11 cellular contexts compared by ENCODE assay signal in the genomic region with DNA sequence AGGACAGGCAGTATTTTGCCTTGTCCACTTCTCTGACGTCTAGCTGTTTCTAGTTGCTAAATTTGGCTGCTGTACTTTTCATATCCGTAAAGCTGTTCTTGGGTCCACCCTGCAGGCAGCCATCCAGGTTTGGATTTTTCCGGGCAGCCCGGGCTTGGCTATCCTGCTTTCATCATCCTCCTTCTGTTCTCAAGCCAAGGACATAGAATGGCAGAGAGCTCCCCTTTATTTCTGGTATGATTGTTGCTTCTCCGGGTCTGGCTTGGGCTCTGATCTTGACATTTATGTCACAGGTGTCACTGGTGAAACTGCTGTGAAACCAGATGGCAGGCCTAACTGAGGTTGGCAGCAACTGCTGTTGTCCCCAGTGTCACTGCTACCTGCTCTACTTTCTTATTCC. TPM values are rescaled to one million over a fixed set of nuclear protein-coding genes. Genes with fewer than 3 reads are reported as not detected.
DNase-seq lines count a peak whose midpoint lies in the region; ATAC-seq and TF ChIP-seq lines count a peak whose summit lies in the region.
"Had no signal": no experiment of that assay in that cellular context is flagged by ENCODE, and none has a peak within 500 bp of the region (broad histone marks: within the 10 kb centered on the region; RNA-seq: fewer than 3 reads in every experiment).

No MANE protein-coding gene starts in this region.

- H3K27me3 ChIP-seq in adipocyte (replicated peaks; ENCODE audit: control insufficient read depth, insufficient read depth, low read length) (no peaks in the 10 kb centered on the region), psoas muscle (ENCODE audit: insufficient read depth in 3 of 3, low read length in 2 of 3) (no peaks in the 10 kb centered on the region)

- no peaks in the 10 kb centered on the region for H3K36me3 ChIP-seq in adipocyte (ENCODE audit: control insufficient read depth, insufficient read depth, low read length, severe bottlenecking)
- H3K36me3 ChIP-seq in psoas muscle (ENCODE audit: insufficient read depth in 1 of 2, low read depth in 1 of 2): no peaks in the 10 kb centered on the region

- intact Hi-C loops in psoas muscle (cut with DNase I): no loop called here

- H3K27ac Mint-ChIP-seq in T-cell: no peak overlapping the region
- H3K27ac Mint-ChIP-seq: activated naive CD8-positive, alpha-beta T cell; effector memory CD8-positive, alpha-beta T cell had no signal

- no peaks in the 10 kb centered on the region for H3K36me3 Mint-ChIP-seq in T-cell
- H3K36me3 Mint-ChIP-seq: activated naive CD8-positive, alpha-beta T cell had no signal

- no peak overlapping the region for H3K4me3 Mint-ChIP-seq in T-cell
- H3K4me3 Mint-ChIP-seq: activated naive CD8-positive, alpha-beta T cell; effector memory CD8-positive, alpha-beta T cell had no signal

- no peak for TF ChIP-seq CTCF in psoas muscle (IDR thresholded peaks at IDR 0.05)

- H3K27ac ChIP-seq in psoas muscle: peak overlapping the region; percentile 26
- H3K27ac ChIP-seq: HL-60 had no signal

- H3K9me3 ChIP-seq in adipocyte (ENCODE audit: control insufficient read depth, low read length) (no peaks in the 10 kb centered on the region), psoas muscle (no peaks in the 10 kb centered on the region)

- H3K4me3 ChIP-seq in adipocyte (ENCODE audit: low read length) (peak overlapping the region; percentile 51), psoas muscle (peak overlapping the region; percentile 6)

- H3K4me1 ChIP-seq in adipocyte (ENCODE audit: control insufficient read depth, insufficient read depth, low read length): peaks cover 39% of the 10 kb centered on the region
- H3K4me1 ChIP-seq in psoas muscle: peaks cover 4% of the 10 kb centered on the region

- H3K9me3 Mint-ChIP-seq in T-cell: peaks cover 0 to 3% (median 0%) of the 10 kb centered on the region in 3 donors

- CTCF ChIA-PET in T-cell (lab: Charles Lee): interaction anchor here in 1 of 2 donors (1.0 kb wide), 1 partner anchor 9 kb away, joined by 3 read pairs; no protein-coding TSS in a partner anchor

- DNase-seq in EH (ENCODE audit: low read depth) (peak; percentile 0), adipocyte (ENCODE audit: low read depth) (no peak), fibroblast of the conjunctiva (ENCODE audit: low read depth) (peak; percentile 71), psoas muscle (peak; percentile 73 to 78), NCI-H1092 (lab: John Stamatoyannopoulos, UW) (no peak), T-cell (no peak)
- DNase-seq: effector memory CD8-positive, alpha-beta T cell had no signal

- H3K9ac ChIP-seq in adipocyte (ENCODE audit: low read length): peak overlapping the region; percentile 62

- no peaks in the 10 kb centered on the region for H3K27me3 Mint-ChIP-seq in T-cell
- H3K27me3 Mint-ChIP-seq: activated naive CD8-positive, alpha-beta T cell had no signal

- POLR2A ChIA-PET in T-cell (lab: Charles Lee): no interaction called here

- ATAC-seq in psoas muscle: peak; percentile 80 to 97 (median 96)
- no peak for ATAC-seq in GM19351 (IDR thresholded peaks at IDR 0.05; ENCODE audit: unreplicated experiment)
- no peak for ATAC-seq in T-cell (replicated peaks in 1 of 4)
- ATAC-seq in GM18870 (IDR thresholded peaks at IDR 0.05; ENCODE audit: unreplicated experiment): no peak
- ATAC-seq: effector memory CD8-positive, alpha-beta T cell had no signal

- 6 to 15% (median 10%) methylated on average over 5 of the region's 5 CpGs for WGBS in psoas muscle, 3 donors

- peaks cover 0 to 6% (median 4%) of the 10 kb centered on the region in 3 donors for H3K4me1 Mint-ChIP-seq in T-cell

RNA-seq across cellular contexts. Expression of gene SCN2A, which starts 35.5 kb away (rescaled TPM):
- total RNA-seq in psoas muscle (not detected), T-cell (not detected)
- polyA plus RNA-seq in psoas muscle: under 1 TPM in 2 of 3 donors, not detected in 1; under 0.01 to 0.03 TPM

Comparison
In these comparisons a context has a peak if more than half of its experiments do, and no peak if none do; other contexts are left out.
1. DNase-seq: peak in EH (single experiment), fibroblast of the conjunctiva (single experiment) and psoas muscle (2 of 2); none in adipocyte (single experiment), NCI-H1092 (single experiment) and T-cell (0 of 34).
2. ATAC-seq: peak in psoas muscle (4 of 4); none in GM19351 (single experiment), T-cell (0 of 4) and GM18870 (single experiment).